In the genomic region with DNA sequence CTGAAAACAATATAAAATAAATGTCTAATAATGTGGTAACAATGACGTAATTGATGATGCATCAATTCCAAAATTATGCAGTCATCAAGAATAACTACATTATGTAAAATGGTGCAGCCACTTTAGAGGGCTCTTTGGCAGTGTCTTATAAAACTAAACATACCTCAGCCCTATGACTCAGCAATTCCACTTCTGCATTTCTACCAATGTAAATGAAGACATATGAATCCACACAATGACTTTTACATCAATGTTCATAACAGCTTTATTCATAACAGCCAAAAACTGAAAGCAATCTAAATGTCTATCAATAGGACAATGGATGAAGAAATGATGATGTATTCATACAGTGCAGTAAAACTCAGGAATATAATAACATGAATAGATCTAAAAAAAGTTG, we compare ENCODE assay signal across 2 cellular contexts.
TF ChIP-seq lines count a peak whose summit lies in the region.

No MANE protein-coding gene starts in this region.

TF ChIP-seq in HepG2, 621 proteins besides CTCF, POLR2A, EP300 and RAD21 (continued from another document):
- TF ChIP-seq, protein P1, sequence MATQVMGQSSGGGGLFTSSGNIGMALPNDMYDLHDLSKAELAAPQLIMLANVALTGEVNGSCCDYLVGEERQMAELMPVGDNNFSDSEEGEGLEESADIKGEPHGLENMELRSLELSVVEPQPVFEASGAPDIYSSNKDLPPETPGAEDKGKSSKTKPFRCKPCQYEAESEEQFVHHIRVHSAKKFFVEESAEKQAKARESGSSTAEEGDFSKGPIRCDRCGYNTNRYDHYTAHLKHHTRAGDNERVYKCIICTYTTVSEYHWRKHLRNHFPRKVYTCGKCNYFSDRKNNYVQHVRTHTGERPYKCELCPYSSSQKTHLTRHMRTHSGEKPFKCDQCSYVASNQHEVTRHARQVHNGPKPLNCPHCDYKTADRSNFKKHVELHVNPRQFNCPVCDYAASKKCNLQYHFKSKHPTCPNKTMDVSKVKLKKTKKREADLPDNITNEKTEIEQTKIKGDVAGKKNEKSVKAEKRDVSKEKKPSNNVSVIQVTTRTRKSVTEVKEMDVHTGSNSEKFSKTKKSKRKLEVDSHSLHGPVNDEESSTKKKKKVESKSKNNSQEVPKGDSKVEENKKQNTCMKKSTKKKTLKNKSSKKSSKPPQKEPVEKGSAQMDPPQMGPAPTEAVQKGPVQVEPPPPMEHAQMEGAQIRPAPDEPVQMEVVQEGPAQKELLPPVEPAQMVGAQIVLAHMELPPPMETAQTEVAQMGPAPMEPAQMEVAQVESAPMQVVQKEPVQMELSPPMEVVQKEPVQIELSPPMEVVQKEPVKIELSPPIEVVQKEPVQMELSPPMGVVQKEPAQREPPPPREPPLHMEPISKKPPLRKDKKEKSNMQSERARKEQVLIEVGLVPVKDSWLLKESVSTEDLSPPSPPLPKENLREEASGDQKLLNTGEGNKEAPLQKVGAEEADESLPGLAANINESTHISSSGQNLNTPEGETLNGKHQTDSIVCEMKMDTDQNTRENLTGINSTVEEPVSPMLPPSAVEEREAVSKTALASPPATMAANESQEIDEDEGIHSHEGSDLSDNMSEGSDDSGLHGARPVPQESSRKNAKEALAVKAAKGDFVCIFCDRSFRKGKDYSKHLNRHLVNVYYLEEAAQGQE (IDR thresholded peaks at IDR 0.05; ENCODE audit: borderline replicate concordance in 1 of 2, low read depth in 1 of 2, low read length in 2 of 2), result no peak
- TF ChIP-seq, protein P2, sequence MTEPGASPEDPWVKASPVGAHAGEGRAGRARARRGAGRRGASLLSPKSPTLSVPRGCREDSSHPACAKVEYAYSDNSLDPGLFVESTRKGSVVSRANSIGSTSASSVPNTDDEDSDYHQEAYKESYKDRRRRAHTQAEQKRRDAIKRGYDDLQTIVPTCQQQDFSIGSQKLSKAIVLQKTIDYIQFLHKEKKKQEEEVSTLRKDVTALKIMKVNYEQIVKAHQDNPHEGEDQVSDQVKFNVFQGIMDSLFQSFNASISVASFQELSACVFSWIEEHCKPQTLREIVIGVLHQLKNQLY (CRISPR knock-in tag; IDR thresholded peaks at IDR 0.05), result no peak
- TF ChIP-seq, protein P3, sequence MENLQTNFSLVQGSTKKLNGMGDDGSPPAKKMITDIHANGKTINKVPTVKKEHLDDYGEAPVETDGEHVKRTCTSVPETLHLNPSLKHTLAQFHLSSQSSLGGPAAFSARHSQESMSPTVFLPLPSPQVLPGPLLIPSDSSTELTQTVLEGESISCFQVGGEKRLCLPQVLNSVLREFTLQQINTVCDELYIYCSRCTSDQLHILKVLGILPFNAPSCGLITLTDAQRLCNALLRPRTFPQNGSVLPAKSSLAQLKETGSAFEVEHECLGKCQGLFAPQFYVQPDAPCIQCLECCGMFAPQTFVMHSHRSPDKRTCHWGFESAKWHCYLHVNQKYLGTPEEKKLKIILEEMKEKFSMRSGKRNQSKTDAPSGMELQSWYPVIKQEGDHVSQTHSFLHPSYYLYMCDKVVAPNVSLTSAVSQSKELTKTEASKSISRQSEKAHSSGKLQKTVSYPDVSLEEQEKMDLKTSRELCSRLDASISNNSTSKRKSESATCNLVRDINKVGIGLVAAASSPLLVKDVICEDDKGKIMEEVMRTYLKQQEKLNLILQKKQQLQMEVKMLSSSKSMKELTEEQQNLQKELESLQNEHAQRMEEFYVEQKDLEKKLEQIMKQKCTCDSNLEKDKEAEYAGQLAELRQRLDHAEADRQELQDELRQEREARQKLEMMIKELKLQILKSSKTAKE (CRISPR knock-in tag; IDR thresholded peaks at IDR 0.05; ENCODE audit: borderline replicate concordance), result no peak
- TF ChIP-seq ZNF550 (CRISPR knock-in tag; IDR thresholded peaks at IDR 0.05; ENCODE audit: borderline replicate concordance), result no peak

TF ChIP-seq in GM12878, 131 proteins besides CTCF, POLR2A, EP300 and RAD21 (continued from another document):
- TF ChIP-seq, protein P4, sequence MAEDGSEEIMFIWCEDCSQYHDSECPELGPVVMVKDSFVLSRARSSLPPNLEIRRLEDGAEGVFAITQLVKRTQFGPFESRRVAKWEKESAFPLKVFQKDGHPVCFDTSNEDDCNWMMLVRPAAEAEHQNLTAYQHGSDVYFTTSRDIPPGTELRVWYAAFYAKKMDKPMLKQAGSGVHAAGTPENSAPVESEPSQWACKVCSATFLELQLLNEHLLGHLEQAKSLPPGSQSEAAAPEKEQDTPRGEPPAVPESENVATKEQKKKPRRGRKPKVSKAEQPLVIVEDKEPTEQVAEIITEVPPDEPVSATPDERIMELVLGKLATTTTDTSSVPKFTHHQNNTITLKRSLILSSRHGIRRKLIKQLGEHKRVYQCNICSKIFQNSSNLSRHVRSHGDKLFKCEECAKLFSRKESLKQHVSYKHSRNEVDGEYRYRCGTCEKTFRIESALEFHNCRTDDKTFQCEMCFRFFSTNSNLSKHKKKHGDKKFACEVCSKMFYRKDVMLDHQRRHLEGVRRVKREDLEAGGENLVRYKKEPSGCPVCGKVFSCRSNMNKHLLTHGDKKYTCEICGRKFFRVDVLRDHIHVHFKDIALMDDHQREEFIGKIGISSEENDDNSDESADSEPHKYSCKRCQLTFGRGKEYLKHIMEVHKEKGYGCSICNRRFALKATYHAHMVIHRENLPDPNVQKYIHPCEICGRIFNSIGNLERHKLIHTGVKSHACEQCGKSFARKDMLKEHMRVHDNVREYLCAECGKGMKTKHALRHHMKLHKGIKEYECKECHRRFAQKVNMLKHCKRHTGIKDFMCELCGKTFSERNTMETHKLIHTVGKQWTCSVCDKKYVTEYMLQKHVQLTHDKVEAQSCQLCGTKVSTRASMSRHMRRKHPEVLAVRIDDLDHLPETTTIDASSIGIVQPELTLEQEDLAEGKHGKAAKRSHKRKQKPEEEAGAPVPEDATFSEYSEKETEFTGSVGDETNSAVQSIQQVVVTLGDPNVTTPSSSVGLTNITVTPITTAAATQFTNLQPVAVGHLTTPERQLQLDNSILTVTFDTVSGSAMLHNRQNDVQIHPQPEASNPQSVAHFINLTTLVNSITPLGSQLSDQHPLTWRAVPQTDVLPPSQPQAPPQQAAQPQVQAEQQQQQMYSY (CRISPR knock-in tag; IDR thresholded peaks at IDR 0.05), result no peak
- TF ChIP-seq NFXL1 (IDR thresholded peaks at IDR 0.05; ENCODE audit: borderline replicate concordance) (no peak), PML (IDR thresholded peaks at IDR 0.05; ENCODE audit: low read length) (no peak)
